In genomic region chr10:42990016-42990720, GRCh38 we compare ENCODE assay signal across 22 cellular contexts.
DNase-seq lines count a peak whose midpoint lies in the region; ATAC-seq and TF ChIP-seq lines count a peak whose summit lies in the region.
"Had no signal": no experiment of that assay in that cellular context is flagged by ENCODE, and none has a peak within 500 bp of the region (broad histone marks: within the 10 kb centered on the region; RNA-seq: fewer than 3 reads in every experiment).

No MANE protein-coding gene starts in this region.

- intact Hi-C loops in dorsolateral prefrontal cortex (cut with DNase I) = no loop called here
- intact Hi-C loops in posterior vena cava (cut with DNase I) = no loop called here

- no peaks in the 10 kb centered on the region for H3K9me3 ChIP-seq in WERI-Rb-1 (ENCODE audit: severe bottlenecking)
- H3K9me3 ChIP-seq: HAP-1, transverse colon had no signal

- ATAC-seq in HG02642 (IDR thresholded peaks at IDR 0.05; ENCODE audit: poor library complexity, unreplicated experiment) = no peak
- ATAC-seq: activated naive CD8-positive, alpha-beta T cell treated with anti-CD3 and anti-CD28 coated beads, Interleukin-2, amount 50 U/mL, for 24 hours; K562; left ventricle myocardium superior; Panc1 had no signal

- no peaks in the 10 kb centered on the region for H3K27me3 ChIP-seq in dorsolateral prefrontal cortex
- H3K27me3 ChIP-seq in WERI-Rb-1 (ENCODE audit: insufficient read depth, low read depth, severe bottlenecking) = peaks cover 88% of the 10 kb centered on the region
- H3K27me3 ChIP-seq: transverse colon had no signal

- H3K36me3 ChIP-seq in WERI-Rb-1 = no peaks in the 10 kb centered on the region
- H3K36me3 ChIP-seq: HAP-1, transverse colon had no signal

- TF ChIP-seq CTCF in dorsolateral prefrontal cortex (IDR thresholded peaks at IDR 0.05 in 54 of 56, conservative IDR thresholded peaks at IDR 0.05 in 2 of 56; ENCODE audit: low read depth in 1 of 56, partially characterized antibody in 56 of 56) (no peak), WERI-Rb-1 (IDR thresholded peaks at IDR 0.05; ENCODE audit: low read depth, low read length) (no peak)

- no peak overlapping the region for H3K27ac ChIP-seq in dorsolateral prefrontal cortex
- H3K27ac ChIP-seq in WERI-Rb-1 = no peak overlapping the region
- H3K27ac ChIP-seq: transverse colon had no signal

- no peak overlapping the region for H3K4me3 ChIP-seq in Jurkat, Clone E6-1 (ENCODE audit: low read length)
- H3K4me3 ChIP-seq in dorsolateral prefrontal cortex (no peak overlapping the region), WERI-Rb-1 (ENCODE audit: low read depth, low read length) (no peak overlapping the region)
- H3K4me3 ChIP-seq: HAP-1, K562, transverse colon had no signal

- peak; percentile 10 for DNase-seq in D341Med (ENCODE audit: low spot score)
- peak; percentile 11 for DNase-seq in Jurkat, Clone E6-1 (ENCODE audit: low read depth, low spot score)
- DNase-seq in dorsolateral prefrontal cortex = peak in 7 of 10 donors; percentile 12 to 37 (median 25)
- DNase-seq in posterior vena cava (ENCODE audit: low spot score) = peak; percentile 67
- no peak for DNase-seq in AG08395 (ENCODE audit: low spot score)
- no peak for DNase-seq in WERI-Rb-1
- DNase-seq: activated CD4-positive, alpha-beta T cell treated with anti-CD3 and anti-CD28 coated beads, Interleukin-2, amount 10 ng/mL, durations not matched to agents 24 days and 14 days; activated effector memory CD4-positive, alpha-beta T cell treated with Interleukin-2 at 50 U/mL for 16 hours; activated naive CD8-positive, alpha-beta T cell treated with anti-CD3 and anti-CD28 coated beads, Interleukin-2, amount 50 U/mL, for 24 hours; left ventricle myocardium superior; naive B cell; NCI-H1417 treated with DMSO at 0.1 percent for 48 hours; NCI-H2081; NCI-H2227 treated with DMSO at 0.1 percent for 48 hours; NCI-H69; nucleus accumbens; SHP77 treated with DMSO at 0.1 percent for 48 hours; transverse colon had no signal

Comparison
In these comparisons a context has a peak if more than half of its experiments do, and no peak if none do; other contexts are left out.
1. DNase-seq: peak in D341Med (single experiment), Jurkat, Clone E6-1 (single experiment), dorsolateral prefrontal cortex (7 of 10) and posterior vena cava (single experiment); none in AG08395 (single experiment) and WERI-Rb-1 (single experiment).